ENCODE assay signal across 9 cellular contexts in the genomic region with DNA sequence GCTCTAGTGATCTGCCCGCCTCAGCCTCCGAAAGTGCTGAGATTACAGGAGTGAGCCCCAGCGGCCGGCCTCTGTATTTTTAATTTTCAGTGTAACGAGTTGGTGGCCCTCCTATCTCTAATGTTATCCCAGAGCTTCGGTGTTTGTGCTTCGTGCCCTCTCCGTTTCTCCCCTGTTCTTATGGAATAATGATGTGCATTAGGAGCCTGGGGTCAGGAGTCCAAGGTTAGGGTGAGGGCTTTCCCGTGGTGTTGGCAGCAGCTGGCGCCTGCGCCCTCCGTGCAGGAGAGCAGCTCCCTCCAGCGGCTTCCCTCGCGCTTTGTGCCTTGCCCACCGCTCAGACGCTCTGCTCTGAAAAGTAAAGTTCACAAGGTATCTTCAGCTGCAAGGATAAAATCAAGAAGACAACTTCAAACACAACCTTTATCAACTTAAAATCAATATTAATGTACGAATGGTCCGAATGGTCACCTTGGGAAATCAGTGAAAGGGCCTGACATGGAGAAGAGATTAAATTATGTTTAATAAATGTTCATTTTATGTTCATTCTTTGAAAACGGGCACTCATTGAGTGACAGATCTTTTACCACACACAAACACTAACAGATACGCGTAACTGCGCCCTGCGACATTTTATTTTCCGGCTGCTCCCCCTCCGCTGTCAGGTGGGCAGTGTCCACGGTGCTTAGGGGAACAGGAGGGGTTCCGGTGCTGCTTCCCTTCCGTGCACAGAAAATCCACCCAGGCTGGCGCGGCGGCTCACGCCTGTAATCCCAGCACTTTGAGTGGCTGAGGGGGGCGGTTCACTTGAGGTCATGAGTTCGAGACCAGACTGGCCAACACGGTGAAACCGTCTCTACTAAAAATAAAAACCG.
A peak's percentile ranks its signal among the peaks of the same experiment; 100 is the strongest.
DNase-seq lines count a peak whose midpoint lies in the region; ATAC-seq and TF ChIP-seq lines count a peak whose summit lies in the region.
"Had no signal": no experiment of that assay in that cellular context is flagged by ENCODE, and none has a peak within 500 bp of the region (broad histone marks: within the 10 kb centered on the region; RNA-seq: fewer than 3 reads in every experiment).

No MANE protein-coding gene starts in this region.

- peak overlapping the region; percentile 78 for H3K27ac Mint-ChIP-seq in activated CD4-positive, alpha-beta T cell treated with anti-CD3 and anti-CD28 coated beads for 36 hours
- no peak overlapping the region for H3K27ac Mint-ChIP-seq in T-helper 1 cell treated with Interleukin-12 subunit alpha and Interleukin-12 subunit beta and Interleukin-4 antibody, amounts not matched to agents 30 μg/mL and 1 μg/mL, for 36 hours

- peak; percentile 74 for DNase-seq in activated CD4-positive, alpha-beta T cell treated with anti-CD3 and anti-CD28 coated beads for 36 hours
- DNase-seq in activated CD4-positive, alpha-beta T cell treated with anti-CD3 and anti-CD28 coated beads for 1 hour = no peak
- peak; percentile 83 to 90 (median 86) for DNase-seq in body of pancreas
- peak; percentile 81 for DNase-seq in islet precursor cell
- peak in 2 of 3 donors; percentile 11 to 16 for DNase-seq in stimulated activated CD4-positive, alpha-beta T cell treated with anti-CD3 and anti-CD28 coated beads, TNF-alpha, amount 100 ng/mL, for 1 hour (ENCODE audit: low read depth in 3 of 3, low spot score in 1 of 3)
- no peak for DNase-seq in NCI-H1092 (lab: John Stamatoyannopoulos, UW)

- POLR2A ChIA-PET in activated CD4-positive, alpha-beta T cell treated with anti-CD3 and anti-CD28 coated beads for 36 hours (lab: Charles Lee) = no interaction called here

- H3K9me3 ChIP-seq in body of pancreas = no peaks in the 10 kb centered on the region

- H3K27me3 ChIP-seq in body of pancreas = no peaks in the 10 kb centered on the region
- H3K27me3 ChIP-seq: BLaER1 had no signal

- H3K36me3 ChIP-seq in body of pancreas (replicated peaks in 1 of 2; ENCODE audit: insufficient read depth in 1 of 2, low read depth in 2 of 2) = no peaks in the 10 kb centered on the region
- H3K36me3 ChIP-seq: BLaER1 had no signal

- no peak overlapping the region for H3K4me3 ChIP-seq in body of pancreas

- peak in 1 of 3 donors; percentile 12 for TF ChIP-seq POLR2A in body of pancreas (IDR thresholded peaks at IDR 0.05)

- H3K36me3 Mint-ChIP-seq in activated CD4-positive, alpha-beta T cell treated with anti-CD3 and anti-CD28 coated beads for 36 hours (ENCODE audit: low read depth) = no peaks in the 10 kb centered on the region
- H3K36me3 Mint-ChIP-seq in T-helper 1 cell treated with Interleukin-12 subunit alpha and Interleukin-12 subunit beta and Interleukin-4 antibody, amounts not matched to agents 30 μg/mL and 1 μg/mL, for 36 hours (ENCODE audit: low read depth) = no peaks in the 10 kb centered on the region

- no peaks in the 10 kb centered on the region for H3K27me3 Mint-ChIP-seq in activated CD4-positive, alpha-beta T cell treated with anti-CD3 and anti-CD28 coated beads for 36 hours
- H3K27me3 Mint-ChIP-seq in T-helper 1 cell treated with Interleukin-12 subunit alpha and Interleukin-12 subunit beta and Interleukin-4 antibody, amounts not matched to agents 30 μg/mL and 1 μg/mL, for 36 hours (ENCODE audit: low read depth) = peaks cover 41% of the 10 kb centered on the region

- intact Hi-C loops in activated CD4-positive, alpha-beta T cell treated with anti-CD3 and anti-CD28 coated beads for 36 hours (cut with DNase I, micrococcal nuclease) = loop anchor here (2.0 to 10.0 kb wide), 3 partner anchors 63 to 249 kb away; a partner anchor contains a TSS
- intact Hi-C loops in body of pancreas (cut with DNase I) = no loop called here

- no peaks in the 10 kb centered on the region for H3K9me3 Mint-ChIP-seq in activated CD4-positive, alpha-beta T cell treated with anti-CD3 and anti-CD28 coated beads for 36 hours (ENCODE audit: low read depth)
- H3K9me3 Mint-ChIP-seq in T-helper 1 cell treated with Interleukin-12 subunit alpha and Interleukin-12 subunit beta and Interleukin-4 antibody, amounts not matched to agents 30 μg/mL and 1 μg/mL, for 36 hours = no peaks in the 10 kb centered on the region

- peak overlapping the region; percentile 54 to 94 (median 81) for H3K27ac ChIP-seq in body of pancreas

- peaks cover 12% of the 10 kb centered on the region for H3K4me1 Mint-ChIP-seq in activated CD4-positive, alpha-beta T cell treated with anti-CD3 and anti-CD28 coated beads for 36 hours
- H3K4me1 Mint-ChIP-seq in T-helper 1 cell treated with Interleukin-12 subunit alpha and Interleukin-12 subunit beta and Interleukin-4 antibody, amounts not matched to agents 30 μg/mL and 1 μg/mL, for 36 hours (ENCODE audit: low read depth) = peaks cover 11% of the 10 kb centered on the region

- ATAC-seq in activated CD4-positive, alpha-beta T cell treated with anti-CD3 and anti-CD28 coated beads for 36 hours = peak; percentile 78
- ATAC-seq in body of pancreas (peak; percentile 78), HG02588 (IDR thresholded peaks at IDR 0.05; ENCODE audit: unreplicated experiment) (no peak)

- 18 to 27% methylated on average over 33 to 38 of the region's 38 CpGs for WGBS in body of pancreas, 2 donors

- TF ChIP-seq CTCF in body of pancreas (IDR thresholded peaks at IDR 0.05) = peak; percentile 48 to 76 (median 69)

- CTCF ChIA-PET in activated CD4-positive, alpha-beta T cell treated with anti-CD3 and anti-CD28 coated beads for 36 hours (lab: Charles Lee) = interaction anchor here (0.6 to 1.1 kb wide), 5 partner anchors 9 to 316 kb away, joined by 3 to 5 read pairs (median 4); no protein-coding TSS in a partner anchor

- peaks cover 25% of the 10 kb centered on the region for H3K4me1 ChIP-seq in body of pancreas

- peak overlapping the region; percentile 41 for H3K4me3 Mint-ChIP-seq in activated CD4-positive, alpha-beta T cell treated with anti-CD3 and anti-CD28 coated beads for 36 hours
- peak overlapping the region; percentile 86 for H3K4me3 Mint-ChIP-seq in T-helper 1 cell treated with Interleukin-12 subunit alpha and Interleukin-12 subunit beta and Interleukin-4 antibody, amounts not matched to agents 30 μg/mL and 1 μg/mL, for 36 hours

Comparison
In these comparisons a context has a peak if more than half of its experiments do, and no peak if none do; other contexts are left out.
1. DNase-seq: peak in activated CD4-positive, alpha-beta T cell treated with anti-CD3 and anti-CD28 coated beads for 36 hours (single experiment), body of pancreas (4 of 4), islet precursor cell (single experiment) and stimulated activated CD4-positive, alpha-beta T cell treated with anti-CD3 and anti-CD28 coated beads, TNF-alpha, amount 100 ng/mL, for 1 hour (2 of 3); none in activated CD4-positive, alpha-beta T cell treated with anti-CD3 and anti-CD28 coated beads for 1 hour (single experiment) and NCI-H1092 (single experiment).